ENCODE assay signal across 8 cellular contexts in the genomic region with DNA sequence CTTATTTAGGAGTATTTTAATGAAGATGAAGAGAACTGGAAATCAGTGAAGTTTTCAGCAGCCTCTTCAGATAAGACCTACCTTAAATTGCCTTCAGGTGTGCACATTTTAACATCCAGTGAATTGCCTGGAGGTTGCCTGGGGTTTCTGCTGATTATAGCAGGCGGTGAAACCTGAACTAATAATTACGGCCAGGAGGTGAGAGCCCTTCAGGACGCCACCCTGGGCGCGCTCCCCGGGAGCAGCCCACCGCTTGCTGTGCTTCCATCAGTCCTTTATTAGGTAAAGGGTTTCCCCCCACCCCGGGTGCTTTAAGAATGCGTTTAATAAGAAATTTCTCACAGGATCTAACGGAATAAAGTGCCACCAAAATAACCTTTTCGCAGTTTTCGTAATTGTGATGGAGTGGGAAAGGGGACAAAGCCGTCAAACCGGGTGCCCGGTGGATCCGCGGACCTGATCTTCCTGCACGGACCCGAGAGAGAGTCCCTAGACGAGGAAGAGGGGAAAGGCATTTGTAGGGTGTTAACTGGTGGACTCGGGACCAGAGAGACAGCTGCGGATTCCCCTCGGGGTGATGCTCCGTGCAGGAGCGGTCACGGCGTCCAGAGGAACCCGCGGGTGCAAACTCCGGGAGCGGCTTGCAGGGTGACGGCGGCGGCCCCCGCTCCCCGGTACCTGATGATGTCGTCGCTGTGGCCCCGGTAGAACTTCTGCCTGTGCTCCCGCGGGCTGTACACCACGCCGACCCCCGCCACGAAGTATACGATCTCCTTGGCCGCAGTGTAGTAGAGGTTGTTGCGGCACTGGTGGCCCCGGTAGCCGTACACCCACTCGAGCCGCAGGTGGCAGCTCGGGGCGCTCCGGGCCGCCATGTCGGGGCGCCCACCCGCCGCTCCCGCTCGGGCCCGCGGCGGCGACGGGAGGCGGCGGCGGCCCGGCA. TPM values are rescaled to one million over a fixed set of nuclear protein-coding genes. Genes with fewer than 3 reads are reported as not detected.
DNase-seq lines count a peak whose midpoint lies in the region; ATAC-seq and TF ChIP-seq lines count a peak whose summit lies in the region.

No MANE protein-coding gene starts in this region.

- peak overlapping the region; percentile 74 for H3K4me2 ChIP-seq in MM.1S (ENCODE audit: low read depth, low read length)

- H3K9ac ChIP-seq in MM.1S (ENCODE audit: low read length): peak overlapping the region; percentile 66; the same call in 1 of the 2 replicates

- no peak for ATAC-seq in activated CD4-positive, alpha-beta T cell treated with anti-CD3 and anti-CD28 coated beads for 36 hours
- no peak for ATAC-seq in activated T-cell treated with anti-CD3 and anti-CD28 coated beads, Interleukin-2, amount 50 U/mL, for 4 hours
- ATAC-seq in omental fat pad (ENCODE audit: low FRiP score): peak; percentile 16

- H3K4me1 Mint-ChIP-seq in activated CD4-positive, alpha-beta T cell treated with anti-CD3 and anti-CD28 coated beads for 36 hours: peaks cover 26% of the 10 kb centered on the region
- H3K4me1 Mint-ChIP-seq in activated T-cell treated with anti-CD3 and anti-CD28 coated beads, Interleukin-2, amount 50 U/mL, for 4 hours (ENCODE audit: low read depth): peaks cover 28% of the 10 kb centered on the region

- H3K27me3 Mint-ChIP-seq in activated CD4-positive, alpha-beta T cell treated with anti-CD3 and anti-CD28 coated beads for 36 hours: no peaks in the 10 kb centered on the region
- H3K27me3 Mint-ChIP-seq in activated T-cell treated with anti-CD3 and anti-CD28 coated beads, Interleukin-2, amount 50 U/mL, for 4 hours (ENCODE audit: low read depth): no peaks in the 10 kb centered on the region

- H3K9me2 ChIP-seq in MM.1S (replicated peaks; ENCODE audit: insufficient read depth, low read length): no peaks in the 10 kb centered on the region

- H3F3A ChIP-seq in MM.1S (ENCODE audit: insufficient read depth, low read length): no peaks in the 10 kb centered on the region

- H3K27me3 ChIP-seq in MM.1S (replicated peaks; ENCODE audit: insufficient read depth, low read length): no peaks in the 10 kb centered on the region

- intact Hi-C loops in activated CD4-positive, alpha-beta T cell treated with anti-CD3 and anti-CD28 coated beads for 36 hours (cut with DNase I, micrococcal nuclease): loop anchor here (1.0 to 5.0 kb wide), 11 partner anchors 32 to 1465 kb away; a partner anchor contains a TSS

- peak overlapping the region; percentile 87 for H3K27ac Mint-ChIP-seq in activated CD4-positive, alpha-beta T cell treated with anti-CD3 and anti-CD28 coated beads for 36 hours

- peak; percentile 53 for DNase-seq in activated CD4-positive, alpha-beta T cell treated with anti-CD3 and anti-CD28 coated beads for 36 hours
- DNase-seq in activated CD4-positive, alpha-beta T cell treated with anti-CD3 and anti-CD28 coated beads, Interleukin-2, amount 50 U/mL, for 1 hour: no peak
- DNase-seq in MM.1S (peak; percentile 8), foreskin melanocyte (peak; percentile 2), omental fat pad (ENCODE audit: low spot score) (no peak), DMS114 treated with DMSO at 0.1 percent for 48 hours (lab: John Stamatoyannopoulos, UW; ENCODE audit: unreplicated experiment) (no peak), RWPE1 (ENCODE audit: low spot score) (no peak)
- DNase-seq in activated T-cell treated with anti-CD3 and anti-CD28 coated beads, Interleukin-2, amount 50 U/mL, for 4 hours: peak; percentile 13

- no peaks in the 10 kb centered on the region for H4K20me1 ChIP-seq in MM.1S (ENCODE audit: insufficient read depth, low read length)

- peak overlapping the region; percentile 63 for H2AFZ ChIP-seq in MM.1S (ENCODE audit: low read length)

- no peaks in the 10 kb centered on the region for H3K9me3 ChIP-seq in MM.1S (replicated peaks; ENCODE audit: insufficient read depth, low read length)

- TF ChIP-seq CTCF in MM.1S (IDR thresholded peaks at IDR 0.05; ENCODE audit: low read length) (no peak), omental fat pad (IDR thresholded peaks at IDR 0.05) (no peak), RWPE1 (conservative IDR thresholded peaks at IDR 0.05; ENCODE audit: low read depth) (no peak)

- POLR2A ChIA-PET in activated CD4-positive, alpha-beta T cell treated with anti-CD3 and anti-CD28 coated beads for 36 hours (lab: Charles Lee): interaction anchor here (1.9 kb wide), 1 partner anchor 33 kb away, joined by 9 read pairs; a partner anchor contains a TSS
- POLR2A ChIA-PET in RWPE1 (lab: Yijun Ruan, JAX; ENCODE audit: low non-redundant PET): no interaction called here

- CTCF ChIA-PET in activated CD4-positive, alpha-beta T cell treated with anti-CD3 and anti-CD28 coated beads for 36 hours (lab: Charles Lee): interaction anchor here (0.6 to 1.7 kb wide), 3 partner anchors 33 to 227 kb away, joined by 3 to 5 read pairs (median 4); a partner anchor contains a TSS
- CTCF ChIA-PET in RWPE1 (lab: Yijun Ruan, JAX): interaction anchor here (0.6 kb wide), 2 partner anchors 67 to 95 kb away, joined by 3 read pairs; no protein-coding TSS in a partner anchor

- H3K9me3 Mint-ChIP-seq in activated CD4-positive, alpha-beta T cell treated with anti-CD3 and anti-CD28 coated beads for 36 hours (ENCODE audit: low read depth): no peaks in the 10 kb centered on the region
- no peaks in the 10 kb centered on the region for H3K9me3 Mint-ChIP-seq in activated T-cell treated with anti-CD3 and anti-CD28 coated beads, Interleukin-2, amount 50 U/mL, for 4 hours

- H3K36me3 Mint-ChIP-seq in activated CD4-positive, alpha-beta T cell treated with anti-CD3 and anti-CD28 coated beads for 36 hours (ENCODE audit: low read depth): no peaks in the 10 kb centered on the region
- no peaks in the 10 kb centered on the region for H3K36me3 Mint-ChIP-seq in activated T-cell treated with anti-CD3 and anti-CD28 coated beads, Interleukin-2, amount 50 U/mL, for 4 hours (ENCODE audit: insufficient read depth)

- H3K4me3 ChIP-seq in MM.1S (ENCODE audit: low read length): peak overlapping the region; percentile 70

- H3K36me3 ChIP-seq in MM.1S (replicated peaks; ENCODE audit: insufficient read depth, low read length): no peaks in the 10 kb centered on the region

- no peaks in the 10 kb centered on the region for H3K4me1 ChIP-seq in MM.1S (ENCODE audit: low read length)

- no peaks in the 10 kb centered on the region for H3K79me2 ChIP-seq in MM.1S (ENCODE audit: low read length)

- peak overlapping the region; percentile 87 for H3K4me3 Mint-ChIP-seq in activated CD4-positive, alpha-beta T cell treated with anti-CD3 and anti-CD28 coated beads for 36 hours
- peak overlapping the region; percentile 88 for H3K4me3 Mint-ChIP-seq in activated T-cell treated with anti-CD3 and anti-CD28 coated beads, Interleukin-2, amount 50 U/mL, for 4 hours

- H3K27ac ChIP-seq in MM.1S (ENCODE audit: low read length) (peak overlapping the region; percentile 57; the same call in 1 of the 2 replicates), RWPE1 (no peak overlapping the region)

RNA-seq across cellular contexts. Expression of a gene that starts 0.9 kb away (rescaled TPM):
- total RNA-seq in activated CD4-positive, alpha-beta T cell treated with anti-CD3 and anti-CD28 coated beads for 36 hours: 1 to 10 TPM; 8.1 TPM
- 1 to 10 TPM; 3.6 to 4.1 (median 4.0) TPM for total RNA-seq in activated T-cell treated with anti-CD3 and anti-CD28 coated beads, Interleukin-2, amount 50 U/mL, for 4 hours
- total RNA-seq in omental fat pad: under 1 TPM; 0.36 to 0.63 (median 0.47) TPM

RNA-seq across cellular contexts. Expression of a gene that starts 32.6 kb away (rescaled TPM):
- 1 to 10 TPM; 2.9 to 4.4 TPM for total RNA-seq in activated CD4-positive, alpha-beta T cell treated with anti-CD3 and anti-CD28 coated beads for 36 hours
- total RNA-seq in activated T-cell treated with anti-CD3 and anti-CD28 coated beads, Interleukin-2, amount 50 U/mL, for 4 hours: 1 to 10 TPM; 3.8 to 5.2 (median 4.0) TPM
- total RNA-seq in omental fat pad: 10 to 100 TPM in 3 of 4 donors, 1 to 10 TPM in 1; 8.6 to 33.0 (median 18.6) TPM

Comparison
In these comparisons a context has a peak if more than half of its experiments do, and no peak if none do; other contexts are left out.
1. DNase-seq: peak in activated CD4-positive, alpha-beta T cell treated with anti-CD3 and anti-CD28 coated beads for 36 hours (single experiment), MM.1S (single experiment), activated T-cell treated with anti-CD3 and anti-CD28 coated beads, Interleukin-2, amount 50 U/mL, for 4 hours (single experiment) and foreskin melanocyte (single experiment); none in activated CD4-positive, alpha-beta T cell treated with anti-CD3 and anti-CD28 coated beads, Interleukin-2, amount 50 U/mL, for 1 hour (single experiment), omental fat pad (single experiment), DMS114 treated with DMSO at 0.1 percent for 48 hours (single experiment) and RWPE1 (single experiment).